ENCODE assay signal across 29 cellular contexts in genomic region chr20:6733965-6734364, GRCh38.
"Had no signal": no experiment of that assay in that cellular context is flagged by ENCODE, and none has a peak within 500 bp of the region (broad histone marks: within the 10 kb centered on the region; RNA-seq: fewer than 3 reads in every experiment).

No MANE protein-coding gene starts in this region.

- H3K9me3 ChIP-seq: colonic mucosa, gastrocnemius medialis had no signal

- H3K36me3 ChIP-seq: colonic mucosa, esophagus muscularis mucosa, esophagus squamous epithelium, gastrocnemius medialis, gastroesophageal sphincter, heart left ventricle, heart right ventricle had no signal

- H3K4me1 ChIP-seq: colonic mucosa, esophagus squamous epithelium, foreskin keratinocyte, gastroesophageal sphincter had no signal

- H3K4me2 ChIP-seq: hepatocyte had no signal

- H2AFZ ChIP-seq: hepatocyte had no signal

- H3K27ac ChIP-seq: colonic mucosa, coronary artery, epithelial cell of prostate, esophagus muscularis mucosa, esophagus squamous epithelium, foreskin keratinocyte, gastroesophageal sphincter, heart left ventricle, heart right ventricle, hepatocyte had no signal

- H3K79me2 ChIP-seq: hepatocyte had no signal

- ATAC-seq: effector memory CD8-positive, alpha-beta T cell; esophagus mucosa; foreskin keratinocyte; gastrocnemius medialis; gastroesophageal sphincter; heart left ventricle; heart right ventricle had no signal

- FAIRE-seq: colon, endometrium, endothelial cell of umbilical vein, frontal cortex had no signal

- DNase-seq: colonic mucosa; cortex of kidney; dermis blood vessel endothelial cell; dorsolateral prefrontal cortex; effector CD4-positive, alpha-beta T cell; effector CD8-positive, alpha-beta T cell; effector memory CD4-positive, alpha-beta T cell; effector memory CD8-positive, alpha-beta T cell; endodermal cell; erythroblast; esophagus squamous epithelium; foreskin fibroblast; foreskin keratinocyte; foreskin melanocyte; gastrocnemius medialis; glutamatergic neuron; head of caudate nucleus; heart left ventricle; heart right ventricle had no signal

- H3K27me3 ChIP-seq: colonic mucosa, dorsolateral prefrontal cortex, esophagus muscularis mucosa, esophagus squamous epithelium, foreskin keratinocyte, gastrocnemius medialis, heart left ventricle, hepatocyte had no signal

- H3K4me3 ChIP-seq: colonic mucosa, coronary artery, dorsolateral prefrontal cortex, esophagus muscularis mucosa, esophagus squamous epithelium, gastrocnemius medialis, gastroesophageal sphincter, heart left ventricle, heart right ventricle, hepatocyte had no signal
